ENCODE assay signal across 8 cellular contexts in genomic region chr2:74876081-74876886, GRCh38. TPM values are rescaled to one million over a fixed set of nuclear protein-coding genes. Genes with fewer than 3 reads are reported as not detected.
DNase-seq lines count a peak whose midpoint lies in the region; ATAC-seq and TF ChIP-seq lines count a peak whose summit lies in the region.

No MANE protein-coding gene starts in this region.

- no peaks in the 10 kb centered on the region for H3K9me3 Mint-ChIP-seq in activated CD4-positive, alpha-beta T cell treated with anti-CD3 and anti-CD28 coated beads, Interleukin-2, amount 10 ng/mL, durations not matched to agents 7 days and 5 days
- no peaks in the 10 kb centered on the region for H3K9me3 Mint-ChIP-seq in stimulated activated naive B cell treated with anti-CD40 and anti-IgM and Interleukin-4, amounts not matched to agents 10 μg/mL and 1 μg/mL and 100 μg/mL, for 72 hours

- peak overlapping the region in 32 of 59 donors; percentile 1 to 72 (median 33) for H3K27ac ChIP-seq in dorsolateral prefrontal cortex

- POLR2A ChIA-PET in activated CD4-positive, alpha-beta T cell treated with anti-CD3 and anti-CD28 coated beads, Interleukin-2, amount 10 ng/mL, durations not matched to agents 7 days and 5 days (lab: Charles Lee) = no interaction called here

- H3K36me3 Mint-ChIP-seq in activated CD4-positive, alpha-beta T cell treated with anti-CD3 and anti-CD28 coated beads, Interleukin-2, amount 10 ng/mL, durations not matched to agents 7 days and 5 days (ENCODE audit: low read depth) = peaks cover 26% of the 10 kb centered on the region
- H3K36me3 Mint-ChIP-seq in stimulated activated naive B cell treated with anti-CD40 and anti-IgM and Interleukin-4, amounts not matched to agents 10 μg/mL and 1 μg/mL and 100 μg/mL, for 72 hours = peaks cover 48 to 58% of the 10 kb centered on the region in 2 donors

- peak; percentile 60 for ATAC-seq in HG02763 (IDR thresholded peaks at IDR 0.05; ENCODE audit: unreplicated experiment)
- peak; percentile 93 to 96 for ATAC-seq in stimulated activated naive B cell treated with anti-CD40 and anti-IgM and Interleukin-4, amounts not matched to agents 10 μg/mL and 1 μg/mL and 100 μg/mL, for 72 hours (replicated peaks)

- H3K4me1 Mint-ChIP-seq in activated CD4-positive, alpha-beta T cell treated with anti-CD3 and anti-CD28 coated beads, Interleukin-2, amount 10 ng/mL, durations not matched to agents 7 days and 5 days = peaks cover 6% of the 10 kb centered on the region
- H3K4me1 Mint-ChIP-seq in stimulated activated naive B cell treated with anti-CD40 and anti-IgM and Interleukin-4, amounts not matched to agents 10 μg/mL and 1 μg/mL and 100 μg/mL, for 72 hours = peaks cover 2 to 8% of the 10 kb centered on the region in 2 donors

- TF ChIP-seq CTCF in dorsolateral prefrontal cortex (IDR thresholded peaks at IDR 0.05 in 54 of 56, conservative IDR thresholded peaks at IDR 0.05 in 2 of 56; ENCODE audit: low read depth in 1 of 56, partially characterized antibody in 56 of 56) = peak; percentile 68 to 95 (median 83)

- no peak overlapping the region for H3K4me3 Mint-ChIP-seq in activated CD4-positive, alpha-beta T cell treated with anti-CD3 and anti-CD28 coated beads, Interleukin-2, amount 10 ng/mL, durations not matched to agents 7 days and 5 days
- H3K4me3 Mint-ChIP-seq in stimulated activated naive B cell treated with anti-CD40 and anti-IgM and Interleukin-4, amounts not matched to agents 10 μg/mL and 1 μg/mL and 100 μg/mL, for 72 hours = no peak overlapping the region

- no peaks in the 10 kb centered on the region for H3K27me3 ChIP-seq in dorsolateral prefrontal cortex

- intact Hi-C loops in dorsolateral prefrontal cortex (cut with DNase I) = loop anchor here (1.0 to 2.0 kb wide), 3 partner anchors 161 to 185 kb away; no protein-coding TSS in a partner anchor

- H3K27me3 Mint-ChIP-seq in activated CD4-positive, alpha-beta T cell treated with anti-CD3 and anti-CD28 coated beads, Interleukin-2, amount 10 ng/mL, durations not matched to agents 7 days and 5 days = no peaks in the 10 kb centered on the region
- H3K27me3 Mint-ChIP-seq in stimulated activated naive B cell treated with anti-CD40 and anti-IgM and Interleukin-4, amounts not matched to agents 10 μg/mL and 1 μg/mL and 100 μg/mL, for 72 hours = no peaks in the 10 kb centered on the region

- DNase-seq in NCI-H1436 (lab: John Stamatoyannopoulos, UW) = peak; percentile 32
- DNase-seq in NCI-H1436 treated with DMSO at 0.1 percent for 48 hours (lab: John Stamatoyannopoulos, UW) = no peak
- peak; percentile 54 for DNase-seq in NCI-H2171 treated with DMSO at 0.1 percent for 48 hours (lab: John Stamatoyannopoulos, UW)
- DNase-seq in activated CD4-positive, alpha-beta T cell treated with anti-CD3 and anti-CD28 coated beads, Interleukin-2, amount 10 ng/mL, durations not matched to agents 7 days and 5 days = peak; percentile 66
- peak in 6 of 10 donors; percentile 16 to 55 (median 42) for DNase-seq in dorsolateral prefrontal cortex
- peak; percentile 56 to 68 for DNase-seq in lung microvascular endothelial cell (ENCODE audit: low read depth in 2 of 2)
- DNase-seq in stimulated activated naive B cell treated with anti-CD40 and anti-IgM and Interleukin-4, amounts not matched to agents 10 μg/mL and 1 μg/mL and 100 μg/mL, for 72 hours = peak; percentile 33

- H3K27ac Mint-ChIP-seq in activated CD4-positive, alpha-beta T cell treated with anti-CD3 and anti-CD28 coated beads, Interleukin-2, amount 10 ng/mL, durations not matched to agents 7 days and 5 days = peak overlapping the region; percentile 65
- H3K27ac Mint-ChIP-seq in stimulated activated naive B cell treated with anti-CD40 and anti-IgM and Interleukin-4, amounts not matched to agents 10 μg/mL and 1 μg/mL and 100 μg/mL, for 72 hours = no peak overlapping the region

- peak overlapping the region in 1 of 59 donors; percentile 9 for H3K4me3 ChIP-seq in dorsolateral prefrontal cortex

- CTCF ChIA-PET in activated CD4-positive, alpha-beta T cell treated with anti-CD3 and anti-CD28 coated beads, Interleukin-2, amount 10 ng/mL, durations not matched to agents 7 days and 5 days (lab: Charles Lee) = interaction anchor here (0.6 to 3.0 kb wide), 14 partner anchors 8 to 726 kb away, joined by 3 to 19 read pairs (median 5); no protein-coding TSS in a partner anchor

RNA-seq across cellular contexts. Expression of gene HK2, which starts 42.4 kb away (rescaled TPM):
- total RNA-seq in activated CD4-positive, alpha-beta T cell treated with anti-CD3 and anti-CD28 coated beads, Interleukin-2, amount 10 ng/mL, durations not matched to agents 7 days and 5 days = 10 to 100 TPM; 27.8 to 29.6 TPM
- total RNA-seq in dorsolateral prefrontal cortex (10 to 100 TPM in 18 of 120 experiments, 1 to 10 TPM in 102; 1.2 to 37.2 (median 5.9) TPM), lung microvascular endothelial cell (2.2 and 3.4 TPM in 2 replicates)
